1 cellular context compared by ENCODE assay signal in genomic region chr6:124960757-124961467, GRCh38.
TF ChIP-seq lines count a peak whose summit lies in the region.

No MANE protein-coding gene starts in this region.

TF ChIP-seq in K562, 482 proteins besides CTCF, POLR2A, EP300 and RAD21 (continued from another document and continues in another):
- TF ChIP-seq ZNF655 (CRISPR knock-in tag; IDR thresholded peaks at IDR 0.05) (no peak), ZNF592 (IDR thresholded peaks at IDR 0.05) (no peak), ZNF184 (CRISPR knock-in tag; IDR thresholded peaks at IDR 0.05) (no peak), NCOA2 (IDR thresholded peaks at IDR 0.05; ENCODE audit: partially characterized antibody in 2 of 2) (no peak), ZNF282 (CRISPR knock-in tag; IDR thresholded peaks at IDR 0.05) (no peak), GABPA (tag; conservative IDR thresholded peaks at IDR 0.05; ENCODE audit: low read depth) (no peak), STAT5A (IDR thresholded peaks at IDR 0.05; ENCODE audit: borderline replicate concordance, low read length) (no peak), DLX4 (CRISPR knock-in tag; IDR thresholded peaks at IDR 0.05) (no peak), ARNT (IDR thresholded peaks at IDR 0.05) (no peak), ZNF431 (CRISPR knock-in tag; IDR thresholded peaks at IDR 0.05) (no peak), TCF7L2 (IDR thresholded peaks at IDR 0.05; ENCODE audit: low read depth, low read length) (no peak), ARID3A (IDR thresholded peaks at IDR 0.05; ENCODE audit: borderline replicate concordance, low read depth, low read length) (peak; percentile 14; the same call in 1 of the 2 replicates), HINFP (tag; conservative IDR thresholded peaks at IDR 0.05; ENCODE audit: low read depth) (no peak), MAFK (IDR thresholded peaks at IDR 0.05; ENCODE audit: low read length) (peak; percentile 15; the same call in 1 of the 2 replicates), YBX1 (IDR thresholded peaks at IDR 0.05) (no peak), RBM15 (IDR thresholded peaks at IDR 0.05; ENCODE audit: insufficient read depth, low read length) (no peak), TEAD4 (IDR thresholded peaks at IDR 0.05; ENCODE audit: low read length) (no peak; the same call in 1 of the 2 replicates), TEAD4 (CRISPR knock-in tag; IDR thresholded peaks at IDR 0.05; ENCODE audit: borderline replicate concordance) (no peak), ZSCAN32 (CRISPR knock-in tag; IDR thresholded peaks at IDR 0.05) (no peak), ZNF551 (CRISPR knock-in tag; IDR thresholded peaks at IDR 0.05) (no peak), KDM5B (IDR thresholded peaks at IDR 0.05; ENCODE audit: insufficient replicate concordance, low read depth, low read length) (no peak), GABPB2 (CRISPR knock-in tag; conservative IDR thresholded peaks at IDR 0.05) (no peak), TAF9B (IDR thresholded peaks at IDR 0.05; ENCODE audit: partially characterized antibody) (no peak), THAP7 (CRISPR knock-in tag; IDR thresholded peaks at IDR 0.05) (no peak), ZKSCAN1 (IDR thresholded peaks at IDR 0.05; ENCODE audit: low read depth, low read length) (no peak), NFE2 (IDR thresholded peaks at IDR 0.05; ENCODE audit: low read depth) (peak; percentile 64; the same call in 1 of the 2 replicates)
- TF ChIP-seq, protein P1, sequence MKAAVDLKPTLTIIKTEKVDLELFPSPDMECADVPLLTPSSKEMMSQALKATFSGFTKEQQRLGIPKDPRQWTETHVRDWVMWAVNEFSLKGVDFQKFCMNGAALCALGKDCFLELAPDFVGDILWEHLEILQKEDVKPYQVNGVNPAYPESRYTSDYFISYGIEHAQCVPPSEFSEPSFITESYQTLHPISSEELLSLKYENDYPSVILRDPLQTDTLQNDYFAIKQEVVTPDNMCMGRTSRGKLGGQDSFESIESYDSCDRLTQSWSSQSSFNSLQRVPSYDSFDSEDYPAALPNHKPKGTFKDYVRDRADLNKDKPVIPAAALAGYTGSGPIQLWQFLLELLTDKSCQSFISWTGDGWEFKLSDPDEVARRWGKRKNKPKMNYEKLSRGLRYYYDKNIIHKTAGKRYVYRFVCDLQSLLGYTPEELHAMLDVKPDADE (conservative IDR thresholded peaks at IDR 0.05; ENCODE audit: control insufficient read depth, low read depth, low read length), result no peak
- TF ChIP-seq, protein P2, sequence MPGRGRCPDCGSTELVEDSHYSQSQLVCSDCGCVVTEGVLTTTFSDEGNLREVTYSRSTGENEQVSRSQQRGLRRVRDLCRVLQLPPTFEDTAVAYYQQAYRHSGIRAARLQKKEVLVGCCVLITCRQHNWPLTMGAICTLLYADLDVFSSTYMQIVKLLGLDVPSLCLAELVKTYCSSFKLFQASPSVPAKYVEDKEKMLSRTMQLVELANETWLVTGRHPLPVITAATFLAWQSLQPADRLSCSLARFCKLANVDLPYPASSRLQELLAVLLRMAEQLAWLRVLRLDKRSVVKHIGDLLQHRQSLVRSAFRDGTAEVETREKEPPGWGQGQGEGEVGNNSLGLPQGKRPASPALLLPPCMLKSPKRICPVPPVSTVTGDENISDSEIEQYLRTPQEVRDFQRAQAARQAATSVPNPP (IDR thresholded peaks at IDR 0.05; ENCODE audit: borderline replicate concordance, insufficient read depth, insufficient read length), result no peak
- TF ChIP-seq, protein P3, sequence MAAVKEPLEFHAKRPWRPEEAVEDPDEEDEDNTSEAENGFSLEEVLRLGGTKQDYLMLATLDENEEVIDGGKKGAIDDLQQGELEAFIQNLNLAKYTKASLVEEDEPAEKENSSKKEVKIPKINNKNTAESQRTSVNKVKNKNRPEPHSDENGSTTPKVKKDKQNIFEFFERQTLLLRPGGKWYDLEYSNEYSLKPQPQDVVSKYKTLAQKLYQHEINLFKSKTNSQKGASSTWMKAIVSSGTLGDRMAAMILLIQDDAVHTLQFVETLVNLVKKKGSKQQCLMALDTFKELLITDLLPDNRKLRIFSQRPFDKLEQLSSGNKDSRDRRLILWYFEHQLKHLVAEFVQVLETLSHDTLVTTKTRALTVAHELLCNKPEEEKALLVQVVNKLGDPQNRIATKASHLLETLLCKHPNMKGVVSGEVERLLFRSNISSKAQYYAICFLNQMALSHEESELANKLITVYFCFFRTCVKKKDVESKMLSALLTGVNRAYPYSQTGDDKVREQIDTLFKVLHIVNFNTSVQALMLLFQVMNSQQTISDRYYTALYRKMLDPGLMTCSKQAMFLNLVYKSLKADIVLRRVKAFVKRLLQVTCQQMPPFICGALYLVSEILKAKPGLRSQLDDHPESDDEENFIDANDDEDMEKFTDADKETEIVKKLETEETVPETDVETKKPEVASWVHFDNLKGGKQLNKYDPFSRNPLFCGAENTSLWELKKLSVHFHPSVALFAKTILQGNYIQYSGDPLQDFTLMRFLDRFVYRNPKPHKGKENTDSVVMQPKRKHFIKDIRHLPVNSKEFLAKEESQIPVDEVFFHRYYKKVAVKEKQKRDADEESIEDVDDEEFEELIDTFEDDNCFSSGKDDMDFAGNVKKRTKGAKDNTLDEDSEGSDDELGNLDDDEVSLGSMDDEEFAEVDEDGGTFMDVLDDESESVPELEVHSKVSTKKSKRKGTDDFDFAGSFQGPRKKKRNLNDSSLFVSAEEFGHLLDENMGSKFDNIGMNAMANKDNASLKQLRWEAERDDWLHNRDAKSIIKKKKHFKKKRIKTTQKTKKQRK (IDR thresholded peaks at IDR 0.05; ENCODE audit: borderline replicate concordance, low read depth, low read length), result no peak
- TF ChIP-seq, protein P4, sequence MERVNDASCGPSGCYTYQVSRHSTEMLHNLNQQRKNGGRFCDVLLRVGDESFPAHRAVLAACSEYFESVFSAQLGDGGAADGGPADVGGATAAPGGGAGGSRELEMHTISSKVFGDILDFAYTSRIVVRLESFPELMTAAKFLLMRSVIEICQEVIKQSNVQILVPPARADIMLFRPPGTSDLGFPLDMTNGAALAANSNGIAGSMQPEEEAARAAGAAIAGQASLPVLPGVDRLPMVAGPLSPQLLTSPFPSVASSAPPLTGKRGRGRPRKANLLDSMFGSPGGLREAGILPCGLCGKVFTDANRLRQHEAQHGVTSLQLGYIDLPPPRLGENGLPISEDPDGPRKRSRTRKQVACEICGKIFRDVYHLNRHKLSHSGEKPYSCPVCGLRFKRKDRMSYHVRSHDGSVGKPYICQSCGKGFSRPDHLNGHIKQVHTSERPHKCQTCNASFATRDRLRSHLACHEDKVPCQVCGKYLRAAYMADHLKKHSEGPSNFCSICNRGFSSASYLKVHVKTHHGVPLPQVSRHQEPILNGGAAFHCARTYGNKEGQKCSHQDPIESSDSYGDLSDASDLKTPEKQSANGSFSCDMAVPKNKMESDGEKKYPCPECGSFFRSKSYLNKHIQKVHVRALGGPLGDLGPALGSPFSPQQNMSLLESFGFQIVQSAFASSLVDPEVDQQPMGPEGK (CRISPR knock-in tag; IDR thresholded peaks at IDR 0.05; ENCODE audit: borderline replicate concordance), result no peak
- TF ChIP-seq, protein P5, sequence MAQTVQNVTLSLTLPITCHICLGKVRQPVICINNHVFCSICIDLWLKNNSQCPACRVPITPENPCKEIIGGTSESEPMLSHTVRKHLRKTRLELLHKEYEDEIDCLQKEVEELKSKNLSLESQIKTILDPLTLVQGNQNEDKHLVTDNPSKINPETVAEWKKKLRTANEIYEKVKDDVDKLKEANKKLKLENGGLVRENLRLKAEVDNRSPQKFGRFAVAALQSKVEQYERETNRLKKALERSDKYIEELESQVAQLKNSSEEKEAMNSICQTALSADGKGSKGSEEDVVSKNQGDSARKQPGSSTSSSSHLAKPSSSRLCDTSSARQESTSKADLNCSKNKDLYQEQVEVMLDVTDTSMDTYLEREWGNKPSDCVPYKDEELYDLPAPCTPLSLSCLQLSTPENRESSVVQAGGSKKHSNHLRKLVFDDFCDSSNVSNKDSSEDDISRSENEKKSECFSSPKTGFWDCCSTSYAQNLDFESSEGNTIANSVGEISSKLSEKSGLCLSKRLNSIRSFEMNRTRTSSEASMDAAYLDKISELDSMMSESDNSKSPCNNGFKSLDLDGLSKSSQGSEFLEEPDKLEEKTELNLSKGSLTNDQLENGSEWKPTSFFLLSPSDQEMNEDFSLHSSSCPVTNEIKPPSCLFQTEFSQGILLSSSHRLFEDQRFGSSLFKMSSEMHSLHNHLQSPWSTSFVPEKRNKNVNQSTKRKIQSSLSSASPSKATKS (CRISPR knock-in tag; IDR thresholded peaks at IDR 0.05), result no peak
- TF ChIP-seq, protein P6, sequence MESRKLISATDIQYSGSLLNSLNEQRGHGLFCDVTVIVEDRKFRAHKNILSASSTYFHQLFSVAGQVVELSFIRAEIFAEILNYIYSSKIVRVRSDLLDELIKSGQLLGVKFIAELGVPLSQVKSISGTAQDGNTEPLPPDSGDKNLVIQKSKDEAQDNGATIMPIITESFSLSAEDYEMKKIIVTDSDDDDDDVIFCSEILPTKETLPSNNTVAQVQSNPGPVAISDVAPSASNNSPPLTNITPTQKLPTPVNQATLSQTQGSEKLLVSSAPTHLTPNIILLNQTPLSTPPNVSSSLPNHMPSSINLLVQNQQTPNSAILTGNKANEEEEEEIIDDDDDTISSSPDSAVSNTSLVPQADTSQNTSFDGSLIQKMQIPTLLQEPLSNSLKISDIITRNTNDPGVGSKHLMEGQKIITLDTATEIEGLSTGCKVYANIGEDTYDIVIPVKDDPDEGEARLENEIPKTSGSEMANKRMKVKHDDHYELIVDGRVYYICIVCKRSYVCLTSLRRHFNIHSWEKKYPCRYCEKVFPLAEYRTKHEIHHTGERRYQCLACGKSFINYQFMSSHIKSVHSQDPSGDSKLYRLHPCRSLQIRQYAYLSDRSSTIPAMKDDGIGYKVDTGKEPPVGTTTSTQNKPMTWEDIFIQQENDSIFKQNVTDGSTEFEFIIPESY (CRISPR knock-in tag; IDR thresholded peaks at IDR 0.05), result 0 out of 2 replicates have a peak, but pooled peaks have one; percentile 25
